1 cellular context compared by ENCODE assay signal in genomic region chr3:10164546-10165393, GRCh38.
TF ChIP-seq lines count a peak whose summit lies in the region.

IRAK2 (plus strand) TSS chr3:10164919; CDS start chr3:10164955, 36 bp downstream.

TF ChIP-seq in HepG2, 621 proteins besides CTCF, POLR2A, EP300 and RAD21 (continued from another document and continues in another):
- TF ChIP-seq STAT6 (CRISPR knock-in tag; IDR thresholded peaks at IDR 0.05; ENCODE audit: borderline replicate concordance) (no peak), PAXIP1 (CRISPR knock-in tag; conservative IDR thresholded peaks at IDR 0.05) (no peak; the same call in 1 of the 2 replicates), MAF1 (CRISPR knock-in tag; IDR thresholded peaks at IDR 0.05; ENCODE audit: borderline replicate concordance) (no peak; the same call in 1 of the 2 replicates), MAX (IDR thresholded peaks at IDR 0.05) (peak; percentile 75), KLF12 (CRISPR knock-in tag; IDR thresholded peaks at IDR 0.05; ENCODE audit: borderline replicate concordance) (peak; percentile 68; the same call in 1 of the 2 replicates), HNF1A (IDR thresholded peaks at IDR 0.05; ENCODE audit: low read depth) (no peak), HNF1A (CRISPR knock-in tag; IDR thresholded peaks at IDR 0.05; ENCODE audit: borderline replicate concordance) (peak; percentile 52), ZNF775 (CRISPR knock-in tag; IDR thresholded peaks at IDR 0.05; ENCODE audit: borderline replicate concordance) (no peak), MAFF (IDR thresholded peaks at IDR 0.05; ENCODE audit: low read depth, low read length) (no peak), PAX8 (CRISPR knock-in tag; IDR thresholded peaks at IDR 0.05; ENCODE audit: borderline replicate concordance) (no peak), ZNF598 (CRISPR knock-in tag; IDR thresholded peaks at IDR 0.05; ENCODE audit: borderline replicate concordance) (0 out of 2 replicates have a peak, but pooled peaks have one; percentile 55), ZNF850 (CRISPR knock-in tag; conservative IDR thresholded peaks at IDR 0.05) (no peak), HCFC1 (IDR thresholded peaks at IDR 0.05; ENCODE audit: low read depth, low read length) (no peak), SMARCC2 (IDR thresholded peaks at IDR 0.05) (no peak), ZNF773 (CRISPR knock-in tag; IDR thresholded peaks at IDR 0.05; ENCODE audit: borderline replicate concordance) (no peak), ZFAT (CRISPR knock-in tag; conservative IDR thresholded peaks at IDR 0.05) (no peak), ZNF317 (CRISPR knock-in tag; IDR thresholded peaks at IDR 0.05) (no peak), NCOA2 (CRISPR knock-in tag; IDR thresholded peaks at IDR 0.05) (0 out of 2 replicates have a peak, but pooled peaks have one; percentile 12), KAT2B (IDR thresholded peaks at IDR 0.05; ENCODE audit: borderline replicate concordance, low read depth, low read length) (no peak), IKZF4 (CRISPR knock-in tag; IDR thresholded peaks at IDR 0.05; ENCODE audit: borderline replicate concordance, low read depth, not compliant biosample characterization) (peak; percentile 79), ZBTB33 (CRISPR knock-in tag; IDR thresholded peaks at IDR 0.05) (no peak), ZHX1 (CRISPR knock-in tag; IDR thresholded peaks at IDR 0.05; ENCODE audit: low read depth) (0 out of 2 replicates have a peak, but pooled peaks have one; percentile 64), MATR3 (CRISPR knock-in tag; IDR thresholded peaks at IDR 0.05) (no peak), FOSL1 (CRISPR knock-in tag; IDR thresholded peaks at IDR 0.05; ENCODE audit: borderline replicate concordance) (no peak), ZNF703 (CRISPR knock-in tag; IDR thresholded peaks at IDR 0.05; ENCODE audit: borderline replicate concordance) (no peak; the same call in 1 of the 2 replicates), TEAD2 (CRISPR knock-in tag; IDR thresholded peaks at IDR 0.05) (no peak), SRY (CRISPR knock-in tag; IDR thresholded peaks at IDR 0.05) (peak; percentile 63; the same call in 1 of the 2 replicates), KLF11 (CRISPR knock-in tag; IDR thresholded peaks at IDR 0.05) (no peak), REST (IDR thresholded peaks at IDR 0.05; ENCODE audit: borderline replicate concordance in 1 of 2, low read depth in 1 of 2, low read length in 2 of 2) (no peak; a peak in 1 of 4 replicates), ZBTB1 (CRISPR knock-in tag; IDR thresholded peaks at IDR 0.05; ENCODE audit: borderline replicate concordance) (no peak), FOXK2 (IDR thresholded peaks at IDR 0.05) (no peak), RNF2 (conservative IDR thresholded peaks at IDR 0.05; ENCODE audit: low read depth) (no peak), DZIP1 (CRISPR knock-in tag; IDR thresholded peaks at IDR 0.05) (no peak), NFE2L2 (IDR thresholded peaks at IDR 0.05; ENCODE audit: low read length) (no peak), HNRNPLL (IDR thresholded peaks at IDR 0.05; ENCODE audit: low read depth, low read length, poor library complexity, severe bottlenecking) (peak; percentile 42), ZNF530 (CRISPR knock-in tag; IDR thresholded peaks at IDR 0.05; ENCODE audit: low read depth) (peak; percentile 46; the same call in 1 of the 2 replicates)
